ENCODE assay signal across 14 cellular contexts in genomic region chr10:16952010-16952550, GRCh38.
DNase-seq lines count a peak whose midpoint lies in the region; ATAC-seq and TF ChIP-seq lines count a peak whose summit lies in the region.
"Had no signal": no experiment of that assay in that cellular context is flagged by ENCODE, and none has a peak within 500 bp of the region (broad histone marks: within the 10 kb centered on the region; RNA-seq: fewer than 3 reads in every experiment).

No MANE protein-coding gene starts in this region.

- H3K9me3 Mint-ChIP-seq in HFFc6 (no peaks in the 10 kb centered on the region), neural crest cell (no peaks in the 10 kb centered on the region)
- H3K9me3 Mint-ChIP-seq: activated naive CD4-positive, alpha-beta T cell treated with anti-CD3 and anti-CD28 coated beads, Interleukin-2, amount 10 ng/mL, durations not matched to agents 7 days and 5 days had no signal

- H3K36me3 ChIP-seq in BLaER1 treated with 17β-estradiol and CSF1 and Interleukin-3, amounts not matched to agents 10 nM and 100 nM: no peaks in the 10 kb centered on the region
- H3K36me3 ChIP-seq: BE2C, gastroesophageal sphincter, WERI-Rb-1 had no signal

- no peak for DNase-seq in HFFc6
- DNase-seq in dermis microvascular lymphatic vessel endothelial cell (ENCODE audit: low read depth in 2 of 2): peak; percentile 61 to 84
- DNase-seq in neural crest cell (ENCODE audit: low read depth, low spot score): no peak
- no peak for DNase-seq in SW 1271 (lab: John Stamatoyannopoulos, UW)
- no peak for DNase-seq in NOMO-1 (lab: John Stamatoyannopoulos, UW; ENCODE audit: unreplicated experiment in 2 of 2)
- DNase-seq in HuH-7 (ENCODE audit: low spot score): no peak
- DNase-seq: activated CD8-positive, alpha-beta memory T cell treated with anti-CD3 and anti-CD28 coated beads, Interleukin-2, amount 10 ng/mL, durations not matched to agents 7 days and 5 days; BE2C; NCI-H2107; WERI-Rb-1 had no signal

- H3K4me1 Mint-ChIP-seq in HFFc6 (ENCODE audit: low read depth): peaks cover 52% of the 10 kb centered on the region
- H3K4me1 Mint-ChIP-seq in neural crest cell: peaks cover 67% of the 10 kb centered on the region

- no peaks in the 10 kb centered on the region; a peak in 1 of 22 replicates for H3K27me3 ChIP-seq in BLaER1 treated with 17β-estradiol and CSF1 and Interleukin-3, amounts not matched to agents 10 nM and 100 nM
- H3K27me3 ChIP-seq: BE2C, gastroesophageal sphincter had no signal

- H3K4me3 ChIP-seq in BLaER1 treated with 17β-estradiol and CSF1 and Interleukin-3, amounts not matched to agents 10 nM and 100 nM: no peak overlapping the region
- H3K4me3 ChIP-seq: gastroesophageal sphincter had no signal

- peak overlapping the region; percentile 31 to 75 (median 57) for H3K4me2 ChIP-seq in BLaER1 treated with 17β-estradiol and CSF1 and Interleukin-3, amounts not matched to agents 10 nM and 100 nM

- H3K27ac Mint-ChIP-seq in HFFc6: peak overlapping the region; percentile 93
- H3K27ac Mint-ChIP-seq in neural crest cell (ENCODE audit: unreplicated experiment): peak overlapping the region; percentile 98
- H3K27ac Mint-ChIP-seq: activated CD8-positive, alpha-beta memory T cell treated with anti-CD3 and anti-CD28 coated beads, Interleukin-2, amount 10 ng/mL, durations not matched to agents 7 days and 5 days; activated naive CD4-positive, alpha-beta T cell treated with anti-CD3 and anti-CD28 coated beads, Interleukin-2, amount 10 ng/mL, durations not matched to agents 7 days and 5 days had no signal

- no peaks in the 10 kb centered on the region; the same call in 1 of the 2 replicates for H3K36me3 Mint-ChIP-seq in HFFc6 (ENCODE audit: low read depth)
- H3K36me3 Mint-ChIP-seq in neural crest cell (ENCODE audit: low read depth): no peaks in the 10 kb centered on the region
- H3K36me3 Mint-ChIP-seq: activated CD8-positive, alpha-beta memory T cell treated with anti-CD3 and anti-CD28 coated beads, Interleukin-2, amount 10 ng/mL, durations not matched to agents 7 days and 5 days; activated naive CD4-positive, alpha-beta T cell treated with anti-CD3 and anti-CD28 coated beads, Interleukin-2, amount 10 ng/mL, durations not matched to agents 7 days and 5 days had no signal

- TF ChIP-seq CTCF in HFFc6 (IDR thresholded peaks at IDR 0.05) (no peak), neural crest cell (conservative IDR thresholded peaks at IDR 0.05) (no peak)

- no peak overlapping the region for H3K9ac ChIP-seq in BLaER1 treated with 17β-estradiol and CSF1 and Interleukin-3, amounts not matched to agents 10 nM and 100 nM

- peaks cover 0 to 6% (median 0%) of the 10 kb centered on the region in 11 experiments; a peak in 2 of 22 replicates for H3K9me3 ChIP-seq in BLaER1 treated with 17β-estradiol and CSF1 and Interleukin-3, amounts not matched to agents 10 nM and 100 nM (replicated peaks in 1 of 11)
- H3K9me3 ChIP-seq: BE2C, gastroesophageal sphincter had no signal

- no peak overlapping the region; the same call in 1 of the 2 replicates for H3K4me3 Mint-ChIP-seq in HFFc6
- H3K4me3 Mint-ChIP-seq in neural crest cell: no peak overlapping the region
- H3K4me3 Mint-ChIP-seq: activated CD8-positive, alpha-beta memory T cell treated with anti-CD3 and anti-CD28 coated beads, Interleukin-2, amount 10 ng/mL, durations not matched to agents 7 days and 5 days; activated naive CD4-positive, alpha-beta T cell treated with anti-CD3 and anti-CD28 coated beads, Interleukin-2, amount 10 ng/mL, durations not matched to agents 7 days and 5 days had no signal

- ATAC-seq in GM21381 (IDR thresholded peaks at IDR 0.05; ENCODE audit: unreplicated experiment): no peak
- ATAC-seq: activated CD8-positive, alpha-beta memory T cell treated with anti-CD3 and anti-CD28 coated beads, Interleukin-2, amount 10 ng/mL, durations not matched to agents 7 days and 5 days; gastroesophageal sphincter had no signal

- H3K27me3 Mint-ChIP-seq in HFFc6 (ENCODE audit: insufficient read depth) (no peaks in the 10 kb centered on the region), neural crest cell (ENCODE audit: low read depth) (no peaks in the 10 kb centered on the region)
- H3K27me3 Mint-ChIP-seq: activated naive CD4-positive, alpha-beta T cell treated with anti-CD3 and anti-CD28 coated beads, Interleukin-2, amount 10 ng/mL, durations not matched to agents 7 days and 5 days had no signal

- H3K4me1 ChIP-seq in BLaER1 treated with 17β-estradiol and CSF1 and Interleukin-3, amounts not matched to agents 10 nM and 100 nM: peaks cover 26 to 41% (median 35%) of the 10 kb centered on the region in 10 experiments

- peak overlapping the region in 5 of 11 experiments; percentile 9 to 40 (median 25); a peak in 5 of 22 replicates for H3K27ac ChIP-seq in BLaER1 treated with 17β-estradiol and CSF1 and Interleukin-3, amounts not matched to agents 10 nM and 100 nM
- H3K27ac ChIP-seq: WERI-Rb-1 had no signal

- H4K20me1 ChIP-seq in BLaER1 treated with 17β-estradiol and CSF1 and Interleukin-3, amounts not matched to agents 10 nM and 100 nM: no peaks in the 10 kb centered on the region

Comparison
In these comparisons a context has a peak if more than half of its experiments do, and no peak if none do; other contexts are left out.
1. DNase-seq: peak in dermis microvascular lymphatic vessel endothelial cell (2 of 2); none in HFFc6 (single experiment), neural crest cell (single experiment), SW 1271 (0 of 2), NOMO-1 (0 of 2) and HuH-7 (single experiment).